In the genomic region with DNA sequence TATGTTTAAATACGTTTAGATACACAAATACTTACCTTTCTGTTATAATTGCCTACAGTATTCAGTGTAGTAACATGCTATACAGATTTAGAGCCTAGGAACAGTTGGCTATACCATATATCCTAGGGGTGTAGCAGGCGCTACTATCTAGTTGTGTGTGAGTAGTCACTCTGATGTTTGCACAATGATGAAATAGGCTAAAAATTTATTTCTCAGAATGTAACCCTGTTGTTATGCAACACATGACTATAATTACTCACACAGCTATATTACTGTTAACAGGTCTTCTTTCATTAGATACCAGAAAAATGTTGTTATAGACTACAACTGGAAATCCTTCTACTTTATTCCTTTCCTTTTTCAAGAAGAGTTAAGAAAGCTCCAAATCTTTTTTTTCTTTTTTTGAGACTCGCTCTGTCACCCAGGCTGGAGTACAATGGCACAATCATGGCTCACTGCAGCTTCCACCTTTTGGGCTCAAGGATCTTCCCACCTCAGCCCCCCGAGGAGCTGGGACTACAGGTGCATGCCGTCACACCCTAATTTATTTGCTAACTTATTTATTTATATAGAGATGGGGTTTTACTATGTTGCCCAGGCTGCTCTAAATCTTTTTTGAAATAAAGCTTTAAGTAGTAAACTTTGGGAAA, we compare ENCODE assay signal across 1 cellular context.
TF ChIP-seq lines count a peak whose summit lies in the region.

No MANE protein-coding gene starts in this region.

TF ChIP-seq in HEK293, 187 proteins besides CTCF, POLR2A, EP300 and RAD21 (continued from another document):
- TF ChIP-seq, protein P1, sequence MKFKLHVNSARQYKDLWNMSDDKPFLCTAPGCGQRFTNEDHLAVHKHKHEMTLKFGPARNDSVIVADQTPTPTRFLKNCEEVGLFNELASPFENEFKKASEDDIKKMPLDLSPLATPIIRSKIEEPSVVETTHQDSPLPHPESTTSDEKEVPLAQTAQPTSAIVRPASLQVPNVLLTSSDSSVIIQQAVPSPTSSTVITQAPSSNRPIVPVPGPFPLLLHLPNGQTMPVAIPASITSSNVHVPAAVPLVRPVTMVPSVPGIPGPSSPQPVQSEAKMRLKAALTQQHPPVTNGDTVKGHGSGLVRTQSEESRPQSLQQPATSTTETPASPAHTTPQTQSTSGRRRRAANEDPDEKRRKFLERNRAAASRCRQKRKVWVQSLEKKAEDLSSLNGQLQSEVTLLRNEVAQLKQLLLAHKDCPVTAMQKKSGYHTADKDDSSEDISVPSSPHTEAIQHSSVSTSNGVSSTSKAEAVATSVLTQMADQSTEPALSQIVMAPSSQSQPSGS (tag by site-specific recombination; IDR thresholded peaks at IDR 0.05; ENCODE audit: low read depth): no peak
- TF ChIP-seq, protein P2, sequence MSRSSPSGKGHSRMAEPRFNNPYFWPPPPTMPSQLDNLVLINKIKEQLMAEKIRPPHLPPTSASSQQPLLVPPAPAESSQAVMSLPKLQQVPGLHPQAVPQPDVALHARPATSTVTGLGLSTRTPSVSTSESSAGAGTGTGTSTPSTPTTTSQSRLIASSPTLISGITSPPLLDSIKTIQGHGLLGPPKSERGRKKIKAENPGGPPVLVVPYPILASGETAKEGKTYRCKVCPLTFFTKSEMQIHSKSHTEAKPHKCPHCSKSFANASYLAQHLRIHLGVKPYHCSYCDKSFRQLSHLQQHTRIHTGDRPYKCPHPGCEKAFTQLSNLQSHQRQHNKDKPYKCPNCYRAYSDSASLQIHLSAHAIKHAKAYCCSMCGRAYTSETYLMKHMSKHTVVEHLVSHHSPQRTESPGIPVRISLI (tag by site-specific recombination; IDR thresholded peaks at IDR 0.05): no peak
